In the genomic region with DNA sequence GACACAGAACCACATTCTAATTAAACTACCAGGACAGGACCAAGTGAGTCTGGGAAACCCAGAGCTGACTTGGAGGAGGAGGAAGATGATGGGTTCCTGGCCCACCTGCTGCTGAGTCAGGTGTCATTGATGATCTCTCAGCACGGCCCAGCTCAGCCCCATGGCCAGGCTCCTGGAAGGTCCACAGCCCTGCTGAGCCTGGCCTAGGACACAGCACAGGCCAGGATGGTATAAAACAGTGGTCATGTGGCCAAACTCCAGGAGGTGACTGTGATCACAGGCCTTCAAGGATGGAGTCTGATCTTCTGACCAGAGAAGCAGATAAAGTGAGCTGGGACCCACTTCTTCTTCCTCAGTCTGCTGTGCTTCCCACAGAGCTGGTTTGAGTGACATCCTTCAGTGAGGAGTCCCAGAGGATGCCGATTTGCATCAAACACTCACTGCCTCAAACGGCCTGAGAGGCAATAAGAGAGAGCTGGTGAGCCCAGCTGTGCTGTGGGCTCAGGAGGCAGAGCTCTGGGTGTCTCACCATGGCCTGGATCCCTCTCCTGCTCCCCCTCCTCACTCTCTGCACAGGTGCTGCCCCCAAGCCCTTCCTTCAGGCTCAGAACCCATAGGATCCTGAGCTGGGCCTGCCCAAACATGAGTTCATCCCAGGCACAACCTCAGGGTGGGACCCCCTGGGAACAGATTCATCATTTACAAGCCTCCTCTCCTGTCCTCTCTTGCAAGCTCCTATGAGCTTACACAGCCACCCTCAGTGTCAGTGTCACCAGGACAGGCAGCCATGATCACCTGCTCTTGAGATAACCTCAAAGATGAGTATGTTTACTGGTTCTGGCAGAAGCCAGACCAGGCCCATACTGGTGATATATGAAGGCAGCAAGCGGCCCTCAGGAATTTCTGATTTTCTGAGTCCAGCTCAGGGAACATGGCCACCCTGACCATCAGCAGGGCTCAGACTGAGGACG, we compare ENCODE assay signal across 30 cellular contexts. TPM values are rescaled to one million over a fixed set of nuclear protein-coding genes. Genes with fewer than 3 reads are reported as not detected.
A peak's percentile ranks its signal among the peaks of the same experiment; 100 is the strongest.
DNase-seq lines count a peak whose midpoint lies in the region; ATAC-seq and TF ChIP-seq lines count a peak whose summit lies in the region.
"Had no signal": no experiment of that assay in that cellular context is flagged by ENCODE, and none has a peak within 500 bp of the region (broad histone marks: within the 10 kb centered on the region; RNA-seq: fewer than 3 reads in every experiment).

No MANE protein-coding gene starts in this region.

- H3K27ac ChIP-seq in MM.1S (ENCODE audit: low read length) = peak overlapping the region; percentile 63; the same call in 1 of the 2 replicates
- H3K27ac ChIP-seq: neutrophil, psoas muscle, upper lobe of right lung had no signal

- H3K79me2 ChIP-seq in MM.1S (ENCODE audit: low read length) = peaks cover 71% of the 10 kb centered on the region

- no peak overlapping the region for H3K27ac Mint-ChIP-seq in activated CD4-positive, alpha-beta T cell treated with anti-CD3 and anti-CD28 coated beads, Interleukin-2, amount 10 ng/mL, durations not matched to agents 24 days and 14 days
- H3K27ac Mint-ChIP-seq in central memory CD8-positive, alpha-beta T cell (ENCODE audit: low read depth) = peak overlapping the region; percentile 68
- H3K27ac Mint-ChIP-seq in stimulated activated memory B cell treated with anti-CD40 and anti-IgM and Interleukin-4, amounts not matched to agents 10 μg/mL and 1 μg/mL and 100 μg/mL, for 72 hours = no peak overlapping the region
- no peak overlapping the region for H3K27ac Mint-ChIP-seq in activated CD8-positive, alpha-beta T cell treated with anti-CD3 and anti-CD28 coated beads, Interleukin-2, amount 10 ng/mL, durations not matched to agents 7 days and 5 days
- H3K27ac Mint-ChIP-seq: activated CD4-positive, alpha-beta memory T cell treated with anti-CD3 and anti-CD28 coated beads for 36 hours; activated naive CD8-positive, alpha-beta T cell treated with anti-CD3 and anti-CD28 coated beads for 36 hours; GM23338 had no signal

- H3K9me3 Mint-ChIP-seq in activated CD4-positive, alpha-beta T cell treated with anti-CD3 and anti-CD28 coated beads, Interleukin-2, amount 10 ng/mL, durations not matched to agents 24 days and 14 days = no peaks in the 10 kb centered on the region
- H3K9me3 Mint-ChIP-seq in central memory CD8-positive, alpha-beta T cell = peaks cover 10% of the 10 kb centered on the region
- H3K9me3 Mint-ChIP-seq in stimulated activated memory B cell treated with anti-CD40 and anti-IgM and Interleukin-4, amounts not matched to agents 10 μg/mL and 1 μg/mL and 100 μg/mL, for 72 hours = no peaks in the 10 kb centered on the region
- H3K9me3 Mint-ChIP-seq in activated CD8-positive, alpha-beta T cell treated with anti-CD3 and anti-CD28 coated beads, Interleukin-2, amount 10 ng/mL, durations not matched to agents 7 days and 5 days (ENCODE audit: insufficient read depth) = no peaks in the 10 kb centered on the region
- H3K9me3 Mint-ChIP-seq: activated CD4-positive, alpha-beta memory T cell treated with anti-CD3 and anti-CD28 coated beads for 36 hours; activated naive CD8-positive, alpha-beta T cell treated with anti-CD3 and anti-CD28 coated beads for 36 hours; GM23338 had no signal

- no peaks in the 10 kb centered on the region for H4K20me1 ChIP-seq in MM.1S (ENCODE audit: insufficient read depth, low read length)

- peaks cover 46% of the 10 kb centered on the region for H3K27me3 Mint-ChIP-seq in activated CD4-positive, alpha-beta T cell treated with anti-CD3 and anti-CD28 coated beads, Interleukin-2, amount 10 ng/mL, durations not matched to agents 24 days and 14 days
- H3K27me3 Mint-ChIP-seq in central memory CD8-positive, alpha-beta T cell = no peaks in the 10 kb centered on the region
- peaks cover 24% of the 10 kb centered on the region for H3K27me3 Mint-ChIP-seq in stimulated activated memory B cell treated with anti-CD40 and anti-IgM and Interleukin-4, amounts not matched to agents 10 μg/mL and 1 μg/mL and 100 μg/mL, for 72 hours
- H3K27me3 Mint-ChIP-seq in activated CD8-positive, alpha-beta T cell treated with anti-CD3 and anti-CD28 coated beads, Interleukin-2, amount 10 ng/mL, durations not matched to agents 7 days and 5 days (ENCODE audit: low read depth) = peaks cover 32% of the 10 kb centered on the region
- H3K27me3 Mint-ChIP-seq: activated CD4-positive, alpha-beta memory T cell treated with anti-CD3 and anti-CD28 coated beads for 36 hours; activated naive CD8-positive, alpha-beta T cell treated with anti-CD3 and anti-CD28 coated beads for 36 hours had no signal

- no peak for ATAC-seq in central memory CD8-positive, alpha-beta T cell (replicated peaks; ENCODE audit: extremely low read depth, poor library complexity, severe bottlenecking)
- peak; percentile 50 for ATAC-seq in stimulated activated memory B cell treated with anti-CD40 and anti-IgM and Interleukin-4, amounts not matched to agents 10 μg/mL and 1 μg/mL and 100 μg/mL, for 72 hours
- no peak for ATAC-seq in mucosa of descending colon
- ATAC-seq in activated CD8-positive, alpha-beta T cell treated with anti-CD3 and anti-CD28 coated beads, Interleukin-2, amount 10 ng/mL, durations not matched to agents 7 days and 5 days = no peak
- ATAC-seq: PC-3, psoas muscle had no signal

- no peak overlapping the region for H2AFZ ChIP-seq in MM.1S (ENCODE audit: low read length)
- H2AFZ ChIP-seq: GM23338 had no signal

- CTCF ChIA-PET in activated CD8-positive, alpha-beta T cell treated with anti-CD3 and anti-CD28 coated beads, Interleukin-2, amount 10 ng/mL, durations not matched to agents 7 days and 5 days (lab: Charles Lee) = interaction anchor here (0.9 to 10.4 kb wide), 23 partner anchors 7 to 107 kb away, joined by 3 to 173 read pairs (median 21); no protein-coding TSS in a partner anchor

- no peaks in the 10 kb centered on the region for H3K9me2 ChIP-seq in MM.1S (replicated peaks; ENCODE audit: insufficient read depth, low read length)

- intact Hi-C loops in activated CD4-positive, alpha-beta T cell treated with anti-CD3 and anti-CD28 coated beads, Interleukin-2, amount 10 ng/mL, durations not matched to agents 24 days and 14 days (cut with micrococcal nuclease) = loop anchor here (2.0 kb wide), 1 partner anchor 107 kb away; no protein-coding TSS in a partner anchor
- intact Hi-C loops in mucosa of descending colon (cut with DNase I, micrococcal nuclease) = loop anchor here in 1 of 2 donors (5.0 kb wide), 1 partner anchor 37 kb away; a partner anchor contains a TSS

- peak; percentile 54 for DNase-seq in activated CD4-positive, alpha-beta T cell treated with anti-CD3 and anti-CD28 coated beads, Interleukin-2, amount 10 ng/mL, durations not matched to agents 24 days and 14 days
- no peak for DNase-seq in activated CD4-positive, alpha-beta T cell treated with anti-CD3 and anti-CD28 coated beads for 48 hours
- DNase-seq in MM.1S (no peak), mucosa of descending colon (no peak), GOT3 (lab: John Stamatoyannopoulos, UW) (no peak)
- DNase-seq in central memory CD8-positive, alpha-beta T cell (ENCODE audit: low spot score in 2 of 2) = no peak
- DNase-seq in activated CD8-positive, alpha-beta T cell treated with anti-CD3 and anti-CD28 coated beads, Interleukin-2, amount 10 ng/mL, durations not matched to agents 7 days and 5 days = no peak
- DNase-seq: activated CD4-positive, alpha-beta memory T cell treated with anti-CD3 and anti-CD28 coated beads for 36 hours; activated effector memory CD4-positive, alpha-beta T cell treated with Interleukin-2 at 50 U/mL for 16 hours; activated naive CD8-positive, alpha-beta T cell treated with anti-CD3 and anti-CD28 coated beads for 36 hours; AML-193; glutamatergic neuron; Kasumi-1; kidney; NCI-H1092 treated with DMSO at 0.1 percent for 48 hours; NCI-H1930; NCI-H446; PC-3; psoas muscle; Right ventricle myocardium superior; stimulated activated CD4-positive, alpha-beta T cell treated with anti-CD3 and anti-CD28 coated beads, Interleukin-15, amount 100 ng/mL, for 24 hours; T1000; upper lobe of right lung had no signal

- no peaks in the 10 kb centered on the region for H3K27me3 ChIP-seq in MM.1S (replicated peaks; ENCODE audit: insufficient read depth, low read length)
- H3K27me3 ChIP-seq: neutrophil had no signal

- no peak overlapping the region; the same call in 1 of the 2 replicates for H3K9ac ChIP-seq in MM.1S (ENCODE audit: low read length)

- POLR2A ChIA-PET in activated CD8-positive, alpha-beta T cell treated with anti-CD3 and anti-CD28 coated beads, Interleukin-2, amount 10 ng/mL, durations not matched to agents 7 days and 5 days (lab: Charles Lee) = interaction anchor here (1.3 kb wide), 1 partner anchor 24 kb away, joined by 4 read pairs; no protein-coding TSS in a partner anchor

- peaks cover 1% of the 10 kb centered on the region for H3K4me1 Mint-ChIP-seq in activated CD4-positive, alpha-beta T cell treated with anti-CD3 and anti-CD28 coated beads, Interleukin-2, amount 10 ng/mL, durations not matched to agents 24 days and 14 days
- peaks cover 59% of the 10 kb centered on the region for H3K4me1 Mint-ChIP-seq in central memory CD8-positive, alpha-beta T cell
- peaks cover 28% of the 10 kb centered on the region for H3K4me1 Mint-ChIP-seq in stimulated activated memory B cell treated with anti-CD40 and anti-IgM and Interleukin-4, amounts not matched to agents 10 μg/mL and 1 μg/mL and 100 μg/mL, for 72 hours
- no peaks in the 10 kb centered on the region for H3K4me1 Mint-ChIP-seq in activated CD8-positive, alpha-beta T cell treated with anti-CD3 and anti-CD28 coated beads, Interleukin-2, amount 10 ng/mL, durations not matched to agents 7 days and 5 days (ENCODE audit: low read depth)
- H3K4me1 Mint-ChIP-seq: GM23338 had no signal

- TF ChIP-seq CTCF in MM.1S (IDR thresholded peaks at IDR 0.05; ENCODE audit: low read length) = no peak
- TF ChIP-seq CTCF in mucosa of descending colon (IDR thresholded peaks at IDR 0.05) = no peak

- H3K4me2 ChIP-seq in MM.1S (ENCODE audit: low read depth, low read length) = no peak overlapping the region; the same call in 1 of the 2 replicates
- H3K4me2 ChIP-seq: GM23338 had no signal

- 0 out of 2 replicates have a peak, but pooled peaks cover 3% of the 10 kb centered on the region for H3K36me3 ChIP-seq in MM.1S (replicated peaks; ENCODE audit: insufficient read depth, low read length)
- no peaks in the 10 kb centered on the region for H3K36me3 ChIP-seq in mucosa of descending colon (ENCODE audit: low read depth)
- H3K36me3 ChIP-seq: neutrophil, upper lobe of right lung had no signal

- H3K4me1 ChIP-seq in MM.1S (ENCODE audit: low read length) = peaks cover 75% of the 10 kb centered on the region
- H3K4me1 ChIP-seq in mucosa of descending colon (ENCODE audit: low read depth) = no peaks in the 10 kb centered on the region
- H3K4me1 ChIP-seq: psoas muscle, upper lobe of right lung had no signal

- H3K9me3 ChIP-seq in MM.1S (replicated peaks; ENCODE audit: insufficient read depth, low read length) = no peaks in the 10 kb centered on the region
- H3K9me3 ChIP-seq in mucosa of descending colon = no peaks in the 10 kb centered on the region
- H3K9me3 ChIP-seq: neutrophil, psoas muscle, upper lobe of right lung had no signal

- H3K4me3 Mint-ChIP-seq in activated CD4-positive, alpha-beta T cell treated with anti-CD3 and anti-CD28 coated beads, Interleukin-2, amount 10 ng/mL, durations not matched to agents 24 days and 14 days = no peak overlapping the region
- no peak overlapping the region for H3K4me3 Mint-ChIP-seq in central memory CD8-positive, alpha-beta T cell
- H3K4me3 Mint-ChIP-seq in stimulated activated memory B cell treated with anti-CD40 and anti-IgM and Interleukin-4, amounts not matched to agents 10 μg/mL and 1 μg/mL and 100 μg/mL, for 72 hours = no peak overlapping the region
- no peak overlapping the region for H3K4me3 Mint-ChIP-seq in activated CD8-positive, alpha-beta T cell treated with anti-CD3 and anti-CD28 coated beads, Interleukin-2, amount 10 ng/mL, durations not matched to agents 7 days and 5 days
- H3K4me3 Mint-ChIP-seq: activated CD4-positive, alpha-beta memory T cell treated with anti-CD3 and anti-CD28 coated beads for 36 hours; activated naive CD8-positive, alpha-beta T cell treated with anti-CD3 and anti-CD28 coated beads for 36 hours; GM23338 had no signal

- no peaks in the 10 kb centered on the region for H3K36me3 Mint-ChIP-seq in activated CD4-positive, alpha-beta T cell treated with anti-CD3 and anti-CD28 coated beads, Interleukin-2, amount 10 ng/mL, durations not matched to agents 24 days and 14 days (ENCODE audit: low read depth)
- peaks cover 1% of the 10 kb centered on the region for H3K36me3 Mint-ChIP-seq in central memory CD8-positive, alpha-beta T cell (ENCODE audit: insufficient read depth)
- no peaks in the 10 kb centered on the region for H3K36me3 Mint-ChIP-seq in stimulated activated memory B cell treated with anti-CD40 and anti-IgM and Interleukin-4, amounts not matched to agents 10 μg/mL and 1 μg/mL and 100 μg/mL, for 72 hours
- no peaks in the 10 kb centered on the region for H3K36me3 Mint-ChIP-seq in activated CD8-positive, alpha-beta T cell treated with anti-CD3 and anti-CD28 coated beads, Interleukin-2, amount 10 ng/mL, durations not matched to agents 7 days and 5 days (ENCODE audit: low read depth)
- H3K36me3 Mint-ChIP-seq: activated CD4-positive, alpha-beta memory T cell treated with anti-CD3 and anti-CD28 coated beads for 36 hours; activated naive CD8-positive, alpha-beta T cell treated with anti-CD3 and anti-CD28 coated beads for 36 hours had no signal

- H3K4me3 ChIP-seq in MM.1S (ENCODE audit: low read length) = no peak overlapping the region
- no peak overlapping the region for H3K4me3 ChIP-seq in mucosa of descending colon
- H3K4me3 ChIP-seq: GM23338, psoas muscle, upper lobe of right lung had no signal

- peaks cover 50% of the 10 kb centered on the region for H3F3A ChIP-seq in MM.1S (ENCODE audit: insufficient read depth, low read length)

RNA-seq across cellular contexts. Expression of a gene that starts 37.7 kb away (rescaled TPM):
- not detected in 2 replicates for total RNA-seq in activated CD4-positive, alpha-beta T cell treated with anti-CD3 and anti-CD28 coated beads, Interleukin-2, amount 10 ng/mL, durations not matched to agents 24 days and 14 days
- total RNA-seq in mucosa of descending colon = 10 to 100 TPM; 14.1 to 32.8 (median 16.1) TPM
- total RNA-seq in activated CD8-positive, alpha-beta T cell treated with anti-CD3 and anti-CD28 coated beads, Interleukin-2, amount 10 ng/mL, durations not matched to agents 7 days and 5 days = not detected
- total RNA-seq: A172; activated CD4-positive, alpha-beta memory T cell treated with anti-CD3 and anti-CD28 coated beads for 36 hours; astrocyte; dermis microvascular lymphatic vessel endothelial cell; GM23338; lower leg skin; PC-3; Right ventricle myocardium superior had no signal

Comparison
In these comparisons a context has a peak if more than half of its experiments do, and no peak if none do; other contexts are left out.
1. RNA of a gene that starts 37.7 kb away (total RNA-seq): 14.1 to 32.8 TPM in mucosa of descending colon; not detected in activated CD4-positive, alpha-beta T cell treated with anti-CD3 and anti-CD28 coated beads, Interleukin-2, amount 10 ng/mL, durations not matched to agents 24 days and 14 days and not detected in activated CD8-positive, alpha-beta T cell treated with anti-CD3 and anti-CD28 coated beads, Interleukin-2, amount 10 ng/mL, durations not matched to agents 7 days and 5 days; every median in the first group is over 10 times any median in the second.